ENCODE assay signal across 8 cellular contexts in genomic region chr16:19907161-19907992, GRCh38. TPM values are rescaled to one million over a fixed set of nuclear protein-coding genes. Genes with fewer than 3 reads are reported as not detected.
A peak's percentile ranks its signal among the peaks of the same experiment; 100 is the strongest.
DNase-seq lines count a peak whose midpoint lies in the region; ATAC-seq lines count a peak whose summit lies in the region.

No MANE protein-coding gene starts in this region.

- CTCF ChIA-PET in activated CD8-positive, alpha-beta T cell treated with anti-CD3 and anti-CD28 coated beads, Interleukin-2, amount 10 ng/mL, durations not matched to agents 7 days and 5 days (lab: Charles Lee), result interaction anchor here (0.6 to 5.3 kb wide), 46 partner anchors 9 to 1677 kb away, joined by 3 to 93 read pairs (median 4); partner anchors contain the start of gene VPS35L

- peak; percentile 88 for DNase-seq in GM03348 (ENCODE audit: low spot score)
- peak; percentile 84 for DNase-seq in NCI-H82 (lab: John Stamatoyannopoulos, UW)
- DNase-seq in activated CD8-positive, alpha-beta T cell treated with anti-CD3 and anti-CD28 coated beads, Interleukin-2, amount 10 ng/mL, durations not matched to agents 7 days and 5 days, result peak; percentile 82
- peak; percentile 39 for DNase-seq in effector CD8-positive, alpha-beta T cell (lab: John Stamatoyannopoulos, UW)
- peak; percentile 64 for DNase-seq in midbrain (lab: John Stamatoyannopoulos, UW)
- peak; percentile 81 for DNase-seq in stimulated activated CD8-positive, alpha-beta memory T cell treated with anti-CD3 and anti-CD28 coated beads, Interleukin-4, amount 100 ng/mL, for 48 hours
- DNase-seq in NCI-H187 treated with DMSO at 0.1 percent for 48 hours (lab: John Stamatoyannopoulos, UW), result no peak

- POLR2A ChIA-PET in activated CD8-positive, alpha-beta T cell treated with anti-CD3 and anti-CD28 coated beads, Interleukin-2, amount 10 ng/mL, durations not matched to agents 7 days and 5 days (lab: Charles Lee), result no interaction called here

- peak overlapping the region; percentile 13 for H3K4me3 Mint-ChIP-seq in activated CD8-positive, alpha-beta T cell treated with anti-CD3 and anti-CD28 coated beads, Interleukin-2, amount 10 ng/mL, durations not matched to agents 7 days and 5 days

- peak overlapping the region; percentile 14 for H3K27ac Mint-ChIP-seq in activated CD8-positive, alpha-beta T cell treated with anti-CD3 and anti-CD28 coated beads, Interleukin-2, amount 10 ng/mL, durations not matched to agents 7 days and 5 days

- peak; percentile 76 for ATAC-seq in HG03139 (IDR thresholded peaks at IDR 0.05; ENCODE audit: unreplicated experiment)
- peak; percentile 98 for ATAC-seq in activated CD8-positive, alpha-beta T cell treated with anti-CD3 and anti-CD28 coated beads, Interleukin-2, amount 10 ng/mL, durations not matched to agents 7 days and 5 days

- peaks cover 2% of the 10 kb centered on the region for H3K27me3 Mint-ChIP-seq in activated CD8-positive, alpha-beta T cell treated with anti-CD3 and anti-CD28 coated beads, Interleukin-2, amount 10 ng/mL, durations not matched to agents 7 days and 5 days (ENCODE audit: low read depth)

- H3K9me3 Mint-ChIP-seq in activated CD8-positive, alpha-beta T cell treated with anti-CD3 and anti-CD28 coated beads, Interleukin-2, amount 10 ng/mL, durations not matched to agents 7 days and 5 days (ENCODE audit: insufficient read depth), result no peaks in the 10 kb centered on the region

- H3K36me3 Mint-ChIP-seq in activated CD8-positive, alpha-beta T cell treated with anti-CD3 and anti-CD28 coated beads, Interleukin-2, amount 10 ng/mL, durations not matched to agents 7 days and 5 days (ENCODE audit: low read depth), result no peaks in the 10 kb centered on the region

- peaks cover 8% of the 10 kb centered on the region for H3K4me1 Mint-ChIP-seq in activated CD8-positive, alpha-beta T cell treated with anti-CD3 and anti-CD28 coated beads, Interleukin-2, amount 10 ng/mL, durations not matched to agents 7 days and 5 days (ENCODE audit: low read depth)

RNA-seq across cellular contexts. Expression of gene GPRC5B, which starts 22.7 kb away (rescaled TPM):
- total RNA-seq in activated CD8-positive, alpha-beta T cell treated with anti-CD3 and anti-CD28 coated beads, Interleukin-2, amount 10 ng/mL, durations not matched to agents 7 days and 5 days, result not detected
